Comparison of ENCODE assay signal across 3 cellular contexts in the genomic region with DNA sequence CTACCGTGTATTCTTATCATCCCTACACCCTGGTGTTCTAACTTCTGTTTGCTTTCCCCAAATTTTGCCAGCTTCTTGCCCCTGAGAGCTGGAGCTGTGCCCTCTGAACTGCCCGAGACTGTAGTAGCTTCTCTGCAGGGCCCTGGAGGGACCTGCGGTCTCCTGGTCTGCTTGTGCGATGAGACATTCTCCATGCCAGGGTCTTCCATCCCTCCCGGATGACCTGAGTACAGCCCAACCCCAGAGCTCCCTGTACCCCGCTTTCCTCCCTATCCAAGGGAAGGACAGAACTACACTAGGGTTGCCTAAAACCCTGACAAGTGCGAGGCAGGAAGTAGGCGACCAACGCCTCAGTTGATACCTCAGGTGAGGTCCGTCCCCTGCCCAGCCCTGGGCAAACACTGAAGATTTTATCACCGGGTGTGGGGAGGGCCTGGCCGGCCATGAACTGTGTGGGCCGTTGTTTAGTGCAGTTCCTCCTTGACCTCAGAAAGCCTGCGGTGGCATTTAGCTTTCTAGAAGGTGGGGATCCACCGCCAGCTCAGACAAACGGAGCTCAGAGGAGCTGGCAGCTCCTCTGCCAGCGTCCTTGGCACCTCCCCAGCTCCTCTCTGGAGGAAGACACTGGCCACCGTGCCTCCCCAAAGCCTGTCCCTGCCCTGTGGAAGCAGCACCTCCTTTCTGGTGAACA.
A peak's percentile ranks its signal among the peaks of the same experiment; 100 is the strongest.
TF ChIP-seq lines count a peak whose summit lies in the region.

No MANE protein-coding gene starts in this region.

TF ChIP-seq in HCT116, 20 proteins besides CTCF, POLR2A, EP300 and RAD21:
- TF ChIP-seq SRF (IDR thresholded peaks at IDR 0.05; ENCODE audit: low read depth) = no peak
- no peak for TF ChIP-seq POLR2AphosphoS5 (IDR thresholded peaks at IDR 0.05; ENCODE audit: low read depth, low read length)
- no peak for TF ChIP-seq ELF1 (IDR thresholded peaks at IDR 0.05; ENCODE audit: borderline replicate concordance, low read depth)
- no peak for TF ChIP-seq EGR1 (IDR thresholded peaks at IDR 0.05; ENCODE audit: low read depth)
- TF ChIP-seq ZNF274 (IDR thresholded peaks at IDR 0.05; ENCODE audit: low read depth, low read length) = no peak
- no peak for TF ChIP-seq EZH2 (IDR thresholded peaks at IDR 0.05)
- no peak for TF ChIP-seq CBX3 (IDR thresholded peaks at IDR 0.05; ENCODE audit: low read depth)
- no peak for TF ChIP-seq ZFX (IDR thresholded peaks at IDR 0.05)
- no peak for TF ChIP-seq SP1 (IDR thresholded peaks at IDR 0.05; ENCODE audit: low read depth)
- TF ChIP-seq ATF3 (IDR thresholded peaks at IDR 0.05) = no peak
- TF ChIP-seq CEBPB (IDR thresholded peaks at IDR 0.05; ENCODE audit: low read depth) = no peak
- no peak for TF ChIP-seq FOSL1 (IDR thresholded peaks at IDR 0.05; ENCODE audit: low read depth)
- no peak for TF ChIP-seq EZH2phosphoT487 (IDR thresholded peaks at IDR 0.05; ENCODE audit: borderline replicate concordance)
- no peak for TF ChIP-seq TCF7L2 (IDR thresholded peaks at IDR 0.05; ENCODE audit: borderline replicate concordance, extremely low read depth, insufficient read depth, insufficient read length)
TF ChIP-seq in HCT116: peak in this region for 0.

TF ChIP-seq in HepG2, 621 proteins besides CTCF, POLR2A, EP300 and RAD21:
- no peak for TF ChIP-seq HIVEP1 (CRISPR knock-in tag; IDR thresholded peaks at IDR 0.05)
- TF ChIP-seq RBM22 (optimal IDR thresholded peaks at IDR 0.05; ENCODE audit: low read length) = peak; percentile 37
TF ChIP-seq in HepG2: peak in this region for 1.

TF ChIP-seq in GM23338, 12 proteins besides CTCF, POLR2A, EP300 and RAD21:
- TF ChIP-seq JUNB (IDR thresholded peaks at IDR 0.05; ENCODE audit: unreplicated experiment) = no peak
- TF ChIP-seq ZNF462 (CRISPR knock-in tag; IDR thresholded peaks at IDR 0.05) = no peak
- no peak for TF ChIP-seq STAT1 (IDR thresholded peaks at IDR 0.05; ENCODE audit: unreplicated experiment)
- TF ChIP-seq ZNF331 (CRISPR knock-in tag; IDR thresholded peaks at IDR 0.05; ENCODE audit: low read depth) = no peak
- TF ChIP-seq ZNF114 (CRISPR knock-in tag; IDR thresholded peaks at IDR 0.05) = no peak
- no peak for TF ChIP-seq NANOG (IDR thresholded peaks at IDR 0.05; ENCODE audit: borderline replicate concordance)
- no peak for TF ChIP-seq EZH2phosphoT487 (IDR thresholded peaks at IDR 0.05; ENCODE audit: unreplicated experiment)
- TF ChIP-seq EZH2 (IDR thresholded peaks at IDR 0.05; ENCODE audit: low read depth, unreplicated experiment) = no peak
- no peak for TF ChIP-seq ETS1 (IDR thresholded peaks at IDR 0.05)
- no peak for TF ChIP-seq CREB1 (CRISPR knock-in tag; IDR thresholded peaks at IDR 0.05; ENCODE audit: low read depth)
- TF ChIP-seq, protein P1, sequence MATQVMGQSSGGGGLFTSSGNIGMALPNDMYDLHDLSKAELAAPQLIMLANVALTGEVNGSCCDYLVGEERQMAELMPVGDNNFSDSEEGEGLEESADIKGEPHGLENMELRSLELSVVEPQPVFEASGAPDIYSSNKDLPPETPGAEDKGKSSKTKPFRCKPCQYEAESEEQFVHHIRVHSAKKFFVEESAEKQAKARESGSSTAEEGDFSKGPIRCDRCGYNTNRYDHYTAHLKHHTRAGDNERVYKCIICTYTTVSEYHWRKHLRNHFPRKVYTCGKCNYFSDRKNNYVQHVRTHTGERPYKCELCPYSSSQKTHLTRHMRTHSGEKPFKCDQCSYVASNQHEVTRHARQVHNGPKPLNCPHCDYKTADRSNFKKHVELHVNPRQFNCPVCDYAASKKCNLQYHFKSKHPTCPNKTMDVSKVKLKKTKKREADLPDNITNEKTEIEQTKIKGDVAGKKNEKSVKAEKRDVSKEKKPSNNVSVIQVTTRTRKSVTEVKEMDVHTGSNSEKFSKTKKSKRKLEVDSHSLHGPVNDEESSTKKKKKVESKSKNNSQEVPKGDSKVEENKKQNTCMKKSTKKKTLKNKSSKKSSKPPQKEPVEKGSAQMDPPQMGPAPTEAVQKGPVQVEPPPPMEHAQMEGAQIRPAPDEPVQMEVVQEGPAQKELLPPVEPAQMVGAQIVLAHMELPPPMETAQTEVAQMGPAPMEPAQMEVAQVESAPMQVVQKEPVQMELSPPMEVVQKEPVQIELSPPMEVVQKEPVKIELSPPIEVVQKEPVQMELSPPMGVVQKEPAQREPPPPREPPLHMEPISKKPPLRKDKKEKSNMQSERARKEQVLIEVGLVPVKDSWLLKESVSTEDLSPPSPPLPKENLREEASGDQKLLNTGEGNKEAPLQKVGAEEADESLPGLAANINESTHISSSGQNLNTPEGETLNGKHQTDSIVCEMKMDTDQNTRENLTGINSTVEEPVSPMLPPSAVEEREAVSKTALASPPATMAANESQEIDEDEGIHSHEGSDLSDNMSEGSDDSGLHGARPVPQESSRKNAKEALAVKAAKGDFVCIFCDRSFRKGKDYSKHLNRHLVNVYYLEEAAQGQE (IDR thresholded peaks at IDR 0.05; ENCODE audit: unreplicated experiment) = no peak
- TF ChIP-seq POLR2AphosphoS5 (IDR thresholded peaks at IDR 0.05; ENCODE audit: low read depth) = no peak
